Comparison of ENCODE assay signal across 14 cellular contexts in the genomic region with DNA sequence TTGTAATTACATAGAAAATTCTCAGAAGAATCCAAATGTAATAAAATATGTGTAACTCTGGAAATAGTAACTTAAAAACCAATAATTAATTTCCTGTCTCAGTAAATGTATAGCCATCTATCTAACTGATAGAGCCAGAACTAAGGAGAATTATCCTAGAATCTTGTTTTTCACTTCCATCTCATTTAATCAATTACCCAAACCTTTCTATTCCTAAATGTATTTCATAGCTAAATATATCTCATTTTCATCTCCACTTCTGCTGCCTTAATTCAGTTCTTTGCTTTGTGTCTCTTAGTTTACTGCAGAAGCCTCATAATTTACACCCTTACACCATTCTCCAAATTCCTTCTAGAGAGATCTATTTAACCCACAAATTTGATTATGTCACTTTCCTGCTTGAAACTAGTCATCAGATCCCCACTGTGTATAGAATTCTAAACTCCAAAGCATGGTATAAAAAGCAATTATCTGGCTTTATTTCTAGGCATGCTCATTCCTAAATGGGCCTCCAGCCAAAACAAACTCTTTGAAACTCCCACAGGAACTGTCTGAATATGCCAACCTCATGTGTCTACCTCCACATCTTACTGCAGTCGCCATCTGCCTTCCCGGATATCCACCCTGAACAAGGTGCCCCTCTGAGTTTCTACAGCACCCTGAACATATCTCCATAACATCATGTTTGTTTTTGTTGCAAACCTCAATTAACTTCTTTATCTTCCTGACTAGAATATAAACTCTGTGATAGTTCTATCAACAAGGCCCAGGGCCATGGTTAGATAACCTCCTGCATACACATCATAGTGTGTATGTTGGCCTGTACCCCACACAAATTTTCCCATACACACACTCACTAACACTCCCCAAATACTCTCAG.
A peak's percentile ranks its signal among the peaks of the same experiment; 100 is the strongest.
DNase-seq lines count a peak whose midpoint lies in the region; TF ChIP-seq lines count a peak whose summit lies in the region.
"Had no signal": no experiment of that assay in that cellular context is flagged by ENCODE, and none has a peak within 500 bp of the region (broad histone marks: within the 10 kb centered on the region; RNA-seq: fewer than 3 reads in every experiment).

No MANE protein-coding gene starts in this region.

- H3K36me3 ChIP-seq in brain microvascular endothelial cell (replicated peaks): no peaks in the 10 kb centered on the region
- H3K36me3 ChIP-seq: upper lobe of left lung had no signal

- H3K27ac ChIP-seq in brain microvascular endothelial cell: peak overlapping the region; percentile 79
- H3K27ac ChIP-seq: 22Rv1, upper lobe of left lung had no signal

- no peaks in the 10 kb centered on the region for H3K27me3 ChIP-seq in brain microvascular endothelial cell (replicated peaks)
- H3K27me3 ChIP-seq: upper lobe of left lung had no signal

- no peak for TF ChIP-seq CTCF in brain microvascular endothelial cell (IDR thresholded peaks at IDR 0.05; ENCODE audit: low read depth, low read length, missing control alignments)

- in situ Hi-C loops in brain microvascular endothelial cell (cut with HindIII; ENCODE audit: low pct_ligation_motif_present, low sequenced_read_pairs): no loop called here

- no peak overlapping the region for H3K4me3 ChIP-seq in brain microvascular endothelial cell (ENCODE audit: low read depth, low read length)
- H3K4me3 ChIP-seq: upper lobe of left lung had no signal

- peak; percentile 38 for DNase-seq in DMS 273 (lab: John Stamatoyannopoulos, UW; ENCODE audit: unreplicated experiment)
- DNase-seq in DMS 273 treated with DMSO at 0.1 percent for 48 hours (lab: John Stamatoyannopoulos, UW): no peak
- DNase-seq in NCI-H2171 treated with DMSO at 0.1 percent for 48 hours (lab: John Stamatoyannopoulos, UW): peak; percentile 34
- DNase-seq in brain microvascular endothelial cell: peak; percentile 67
- peak; percentile 80 for DNase-seq in renal cortical epithelial cell (ENCODE audit: low read depth)
- no peak for DNase-seq in AG08396 (ENCODE audit: low spot score)
- no peak for DNase-seq in activated CD4-positive, alpha-beta T cell treated with anti-CD3 and anti-CD28 coated beads, Interleukin-2, amount 50 U/mL, for 4 hours
- DNase-seq in activated naive CD4-positive, alpha-beta T cell (lab: John Stamatoyannopoulos, UW): no peak
- DNase-seq: activated CD4-positive, alpha-beta T cell treated with anti-CD3 and anti-CD28 coated beads for 48 hours; aorta; hypothalamus; MV-4-11; upper lobe of left lung had no signal

Comparison
In these comparisons a context has a peak if more than half of its experiments do, and no peak if none do; other contexts are left out.
1. DNase-seq: peak in DMS 273 (single experiment), NCI-H2171 treated with DMSO at 0.1 percent for 48 hours (single experiment), brain microvascular endothelial cell (single experiment) and renal cortical epithelial cell (single experiment); none in DMS 273 treated with DMSO at 0.1 percent for 48 hours (single experiment), AG08396 (single experiment), activated CD4-positive, alpha-beta T cell treated with anti-CD3 and anti-CD28 coated beads, Interleukin-2, amount 50 U/mL, for 4 hours (0 of 2) and activated naive CD4-positive, alpha-beta T cell (0 of 4).